ENCODE assay signal across 17 cellular contexts in genomic region chr10:131845505-131846223, GRCh38.
"Had no signal": no experiment of that assay in that cellular context is flagged by ENCODE, and none has a peak within 500 bp of the region (broad histone marks: within the 10 kb centered on the region; RNA-seq: fewer than 3 reads in every experiment).

No MANE protein-coding gene starts in this region.

- H3K36me3 ChIP-seq: brain microvascular endothelial cell, esophagus muscularis mucosa, pancreas, tibial nerve had no signal

- H3K9me3 Mint-ChIP-seq: activated CD4-positive, alpha-beta memory T cell treated with anti-CD3 and anti-CD28 coated beads, Interleukin-2, amount 10 ng/mL, durations not matched to agents 7 days and 5 days; activated naive CD4-positive, alpha-beta T cell treated with anti-CD3 and anti-CD28 coated beads, Interleukin-2, amount 50 U/mL, for 24 hours; nephron progenitor cell had no signal

- H3K4me2 ChIP-seq: smooth muscle cell had no signal

- DNase-seq: activated CD4-positive, alpha-beta memory T cell treated with anti-CD3 and anti-CD28 coated beads, Interleukin-2, amount 10 ng/mL, durations not matched to agents 7 days and 5 days; activated CD4-positive, alpha-beta T cell treated with anti-CD3 and anti-CD28 coated beads for 1 hour; amygdala; brain microvascular endothelial cell; cerebellar nuclear complex; glutamatergic neuron; mammary epithelial cell; nephron progenitor cell; stimulated activated CD4-positive, alpha-beta T cell treated with anti-CD3 and anti-CD28 coated beads, Interleukin-1b, Interleukin-23, amount 100 ng/mL, for 48 hours; T-helper 9 cell had no signal

- H3K4me1 ChIP-seq: esophagus muscularis mucosa, pancreas, tibial nerve had no signal

- H3K4me3 ChIP-seq: esophagus muscularis mucosa, pancreas, smooth muscle cell, tibial nerve had no signal

- H3K9me3 ChIP-seq: esophagus muscularis mucosa, pancreas, tibial nerve had no signal

- H3K4me1 Mint-ChIP-seq: activated CD4-positive, alpha-beta memory T cell treated with anti-CD3 and anti-CD28 coated beads, Interleukin-2, amount 10 ng/mL, durations not matched to agents 7 days and 5 days; activated naive CD4-positive, alpha-beta T cell treated with anti-CD3 and anti-CD28 coated beads, Interleukin-2, amount 50 U/mL, for 24 hours; stimulated activated memory B cell treated with anti-CD40 and anti-IgM and Interleukin-4, amounts not matched to agents 10 μg/mL and 1 μg/mL and 100 μg/mL, for 72 hours had no signal

- H3K27me3 ChIP-seq: brain microvascular endothelial cell, pancreas, tibial nerve had no signal

- H3K27me3 Mint-ChIP-seq: activated CD4-positive, alpha-beta memory T cell treated with anti-CD3 and anti-CD28 coated beads, Interleukin-2, amount 10 ng/mL, durations not matched to agents 7 days and 5 days; activated naive CD4-positive, alpha-beta T cell treated with anti-CD3 and anti-CD28 coated beads, Interleukin-2, amount 50 U/mL, for 24 hours; stimulated activated memory B cell treated with anti-CD40 and anti-IgM and Interleukin-4, amounts not matched to agents 10 μg/mL and 1 μg/mL and 100 μg/mL, for 72 hours had no signal

- H3K4me3 Mint-ChIP-seq: activated CD4-positive, alpha-beta memory T cell treated with anti-CD3 and anti-CD28 coated beads, Interleukin-2, amount 10 ng/mL, durations not matched to agents 7 days and 5 days; activated naive CD4-positive, alpha-beta T cell treated with anti-CD3 and anti-CD28 coated beads, Interleukin-2, amount 50 U/mL, for 24 hours; nephron progenitor cell; stimulated activated memory B cell treated with anti-CD40 and anti-IgM and Interleukin-4, amounts not matched to agents 10 μg/mL and 1 μg/mL and 100 μg/mL, for 72 hours had no signal

- H3K36me3 Mint-ChIP-seq: activated naive CD4-positive, alpha-beta T cell treated with anti-CD3 and anti-CD28 coated beads, Interleukin-2, amount 50 U/mL, for 24 hours; stimulated activated memory B cell treated with anti-CD40 and anti-IgM and Interleukin-4, amounts not matched to agents 10 μg/mL and 1 μg/mL and 100 μg/mL, for 72 hours had no signal

- ATAC-seq: pancreas; stimulated activated memory B cell treated with anti-CD40 and anti-IgM and Interleukin-4, amounts not matched to agents 10 μg/mL and 1 μg/mL and 100 μg/mL, for 72 hours had no signal

- H3K27ac ChIP-seq: brain microvascular endothelial cell, esophagus muscularis mucosa, pancreas, tibial nerve had no signal

- H3K27ac Mint-ChIP-seq: activated CD4-positive, alpha-beta memory T cell treated with anti-CD3 and anti-CD28 coated beads, Interleukin-2, amount 10 ng/mL, durations not matched to agents 7 days and 5 days; activated naive CD4-positive, alpha-beta T cell treated with anti-CD3 and anti-CD28 coated beads, Interleukin-2, amount 50 U/mL, for 24 hours; activated T-helper 2 cell treated with anti-CD3 and anti-CD28 coated beads, Interferon-gamma antibody, Interleukin-2, Interleukin-4, amounts not matched to agents 10 μg/mL and 5 μg/mL and 100 μg/mL, durations not matched to agents 14 hours and 24 hours and 36 hours; stimulated activated memory B cell treated with anti-CD40 and anti-IgM and Interleukin-4, amounts not matched to agents 10 μg/mL and 1 μg/mL and 100 μg/mL, for 72 hours had no signal
